21 cellular contexts compared by ENCODE assay signal in the genomic region with DNA sequence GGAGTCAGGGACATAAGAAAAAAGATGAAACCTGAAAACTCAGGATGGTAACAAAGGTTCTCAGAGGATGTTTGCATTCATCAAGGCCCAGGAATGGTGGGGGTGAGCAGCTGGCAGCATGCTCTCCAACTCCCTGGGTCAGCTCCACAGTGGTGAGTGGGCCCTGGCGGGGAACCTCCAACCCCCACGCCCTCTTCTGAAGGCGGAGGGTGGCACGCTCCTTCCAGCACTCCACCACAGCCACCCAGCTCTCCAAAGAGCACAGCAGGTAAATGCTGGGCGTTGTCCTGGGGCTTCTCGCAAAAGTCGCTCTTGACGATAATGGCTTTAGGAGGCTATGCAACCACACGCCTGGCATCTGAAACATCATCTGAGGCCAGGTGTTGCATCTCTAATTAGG.
DNase-seq lines count a peak whose midpoint lies in the region; ATAC-seq and TF ChIP-seq lines count a peak whose summit lies in the region.
"Had no signal": no experiment of that assay in that cellular context is flagged by ENCODE, and none has a peak within 500 bp of the region (broad histone marks: within the 10 kb centered on the region; RNA-seq: fewer than 3 reads in every experiment).

No MANE protein-coding gene starts in this region.

- H3K9me3 ChIP-seq in HEK293 (ENCODE audit: control insufficient read depth, insufficient read depth, low read depth, low read length) (no peaks in the 10 kb centered on the region), T-helper 17 cell (ENCODE audit: control insufficient read depth, low read length, poor library complexity, severe bottlenecking) (no peaks in the 10 kb centered on the region), testis (no peaks in the 10 kb centered on the region)
- H3K9me3 ChIP-seq: A549, Caco-2, HAP-1, Peyer's patch, SJCRH30 had no signal

- H3K36me3 Mint-ChIP-seq in glutamatergic neuron (ENCODE audit: unreplicated experiment): no peaks in the 10 kb centered on the region
- H3K36me3 Mint-ChIP-seq in T-helper 17 cell (ENCODE audit: low read depth): peaks cover 3% of the 10 kb centered on the region
- H3K36me3 Mint-ChIP-seq: T-cell had no signal

- TF ChIP-seq CTCF in HEK293 (tag by site-specific recombination; IDR thresholded peaks at IDR 0.05) (no peak), glutamatergic neuron (IDR thresholded peaks at IDR 0.05; ENCODE audit: partially characterized antibody, unreplicated experiment) (no peak), testis (IDR thresholded peaks at IDR 0.05) (no peak)

- H3K27me3 Mint-ChIP-seq in glutamatergic neuron (ENCODE audit: unreplicated experiment) (peaks cover 22% of the 10 kb centered on the region), T-helper 17 cell (peaks cover 15% of the 10 kb centered on the region)

- H3K36me3 ChIP-seq in HEK293 (ENCODE audit: control insufficient read depth in 2 of 2, insufficient read depth in 1 of 2, low read length in 2 of 2): no peaks in the 10 kb centered on the region
- no peaks in the 10 kb centered on the region for H3K36me3 ChIP-seq in testis (ENCODE audit: low read depth, missing control alignments)
- H3K36me3 ChIP-seq: HAP-1, Peyer's patch, SJCRH30 had no signal

- H3K9me3 Mint-ChIP-seq in glutamatergic neuron (ENCODE audit: unreplicated experiment): peaks cover 42% of the 10 kb centered on the region
- H3K9me3 Mint-ChIP-seq: GM23338, T-cell had no signal

- H3K4me1 ChIP-seq in HEK293 (ENCODE audit: control insufficient read depth, insufficient read depth, low read length): no peaks in the 10 kb centered on the region
- no peaks in the 10 kb centered on the region for H3K4me1 ChIP-seq in testis
- H3K4me1 ChIP-seq: Caco-2 had no signal

- intact Hi-C loops in testis (cut with DNase I; ENCODE audit: low total_unique reads): no loop called here

- peak overlapping the region; percentile 97 for H3K27ac Mint-ChIP-seq in glutamatergic neuron (ENCODE audit: unreplicated experiment)
- no peak overlapping the region for H3K27ac Mint-ChIP-seq in T-helper 17 cell
- H3K27ac Mint-ChIP-seq: B cell, GM23338, T-cell had no signal

- H3K4me3 Mint-ChIP-seq in glutamatergic neuron (ENCODE audit: unreplicated experiment) (peak overlapping the region; percentile 81), T-helper 17 cell (no peak overlapping the region)
- H3K4me3 Mint-ChIP-seq: B cell, GM23338, T-cell had no signal

- peaks cover 74% of the 10 kb centered on the region for H3K4me1 Mint-ChIP-seq in glutamatergic neuron (ENCODE audit: low read depth, unreplicated experiment)
- H3K4me1 Mint-ChIP-seq in T-helper 17 cell: no peaks in the 10 kb centered on the region
- H3K4me1 Mint-ChIP-seq: B cell, T-cell had no signal

- no peak overlapping the region for H3K27ac ChIP-seq in HEK293 (ENCODE audit: extremely low read depth, low read depth, low read length)
- H3K27ac ChIP-seq in testis: no peak overlapping the region
- H3K27ac ChIP-seq: A549, Peyer's patch, SJCRH30 had no signal

- TF ChIP-seq POLR2A in testis (IDR thresholded peaks at IDR 0.05): no peak

- H3K4me3 ChIP-seq in HEK293 (ENCODE audit: low read depth, low read length) (no peak overlapping the region), testis (no peak overlapping the region)
- H3K4me3 ChIP-seq: A549, GM23338, HAP-1, Peyer's patch, SJCRH30 had no signal

- CTCF ChIA-PET in HEK293 (lab: Yijun Ruan, JAX): interaction anchor here (1.0 kb wide), 1 partner anchor 9 kb away, joined by 5 read pairs; no protein-coding TSS in a partner anchor

- 92 to 99% methylated on average over 7 to 9 of the region's 9 CpGs for whole genome bisulfite sequencing in testis, 2 donors

- H3K27me3 ChIP-seq in testis: no peaks in the 10 kb centered on the region
- H3K27me3 ChIP-seq: Peyer's patch, SJCRH30 had no signal

- no peak for ATAC-seq in T-helper 17 cell
- ATAC-seq: A549, GM23338, T-cell had no signal

- POLR2A ChIA-PET in HEK293 (lab: Yijun Ruan, JAX): interaction anchor here (1.0 kb wide), 1 partner anchor 1360 kb away, joined by 3 read pairs; no protein-coding TSS in a partner anchor

- DNase-seq in COR-L47 (lab: John Stamatoyannopoulos, UW) (peak; percentile 82), NCI-H2171 (lab: John Stamatoyannopoulos, UW) (peak; percentile 94), glutamatergic neuron (no peak), SHP77 (lab: John Stamatoyannopoulos, UW) (no peak), T-helper 17 cell (no peak), testis (no peak)
- DNase-seq: Caco-2, DMS153, KBM-7, MM.1S, NCI-H1048, NCI-H1930, NCI-H526 treated with DMSO at 0.1 percent for 48 hours, Peyer's patch, SJCRH30, T-cell had no signal

TF ChIP-seq in HEK293, 187 proteins besides CTCF, POLR2A, EP300 and RAD21:
- TF ChIP-seq ZNF600 (tag by site-specific recombination; IDR thresholded peaks at IDR 0.05) (no peak), OSR2 (tag by site-specific recombination; IDR thresholded peaks at IDR 0.05) (no peak), ZSCAN18 (tag by site-specific recombination; IDR thresholded peaks at IDR 0.05) (no peak), ZNF792 (tag by site-specific recombination; IDR thresholded peaks at IDR 0.05) (no peak), ZIC2 (tag by site-specific recombination; IDR thresholded peaks at IDR 0.05) (peak; percentile 68), ZNF521 (tag by site-specific recombination; IDR thresholded peaks at IDR 0.05) (no peak), ZNF610 (tag by site-specific recombination; IDR thresholded peaks at IDR 0.05; ENCODE audit: borderline replicate concordance) (no peak), ZNF664 (tag by site-specific recombination; IDR thresholded peaks at IDR 0.05) (no peak), ZFHX2 (tag by site-specific recombination; conservative IDR thresholded peaks at IDR 0.05) (peak; percentile 63), ZNF560 (tag by site-specific recombination; IDR thresholded peaks at IDR 0.05; ENCODE audit: borderline replicate concordance) (no peak), ZNF777 (tag by site-specific recombination; IDR thresholded peaks at IDR 0.05; ENCODE audit: borderline replicate concordance) (no peak), ZNF132 (tag by site-specific recombination; IDR thresholded peaks at IDR 0.05; ENCODE audit: borderline replicate concordance) (no peak), KLF1 (tag by site-specific recombination; IDR thresholded peaks at IDR 0.05) (peak; percentile 77), ZNF169 (tag by site-specific recombination; IDR thresholded peaks at IDR 0.05) (no peak), ZNF623 (tag by site-specific recombination; IDR thresholded peaks at IDR 0.05) (no peak), EGR2 (tag by site-specific recombination; IDR thresholded peaks at IDR 0.05; ENCODE audit: low read depth) (0 out of 2 replicates have a peak, but pooled peaks have one; percentile 39), ZBTB21 (tag by site-specific recombination; IDR thresholded peaks at IDR 0.05) (no peak), ZNF311 (tag by site-specific recombination; IDR thresholded peaks at IDR 0.05; ENCODE audit: borderline replicate concordance) (no peak), GLI2 (tag by site-specific recombination; IDR thresholded peaks at IDR 0.05; ENCODE audit: borderline replicate concordance, low read depth) (no peak)
- TF ChIP-seq, protein P1, sequence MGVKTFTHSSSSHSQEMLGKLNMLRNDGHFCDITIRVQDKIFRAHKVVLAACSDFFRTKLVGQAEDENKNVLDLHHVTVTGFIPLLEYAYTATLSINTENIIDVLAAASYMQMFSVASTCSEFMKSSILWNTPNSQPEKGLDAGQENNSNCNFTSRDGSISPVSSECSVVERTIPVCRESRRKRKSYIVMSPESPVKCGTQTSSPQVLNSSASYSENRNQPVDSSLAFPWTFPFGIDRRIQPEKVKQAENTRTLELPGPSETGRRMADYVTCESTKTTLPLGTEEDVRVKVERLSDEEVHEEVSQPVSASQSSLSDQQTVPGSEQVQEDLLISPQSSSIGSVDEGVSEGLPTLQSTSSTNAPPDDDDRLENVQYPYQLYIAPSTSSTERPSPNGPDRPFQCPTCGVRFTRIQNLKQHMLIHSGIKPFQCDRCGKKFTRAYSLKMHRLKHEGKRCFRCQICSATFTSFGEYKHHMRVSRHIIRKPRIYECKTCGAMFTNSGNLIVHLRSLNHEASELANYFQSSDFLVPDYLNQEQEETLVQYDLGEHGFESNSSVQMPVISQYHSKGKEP (tag by site-specific recombination; IDR thresholded peaks at IDR 0.05): no peak
- TF ChIP-seq, protein P2, sequence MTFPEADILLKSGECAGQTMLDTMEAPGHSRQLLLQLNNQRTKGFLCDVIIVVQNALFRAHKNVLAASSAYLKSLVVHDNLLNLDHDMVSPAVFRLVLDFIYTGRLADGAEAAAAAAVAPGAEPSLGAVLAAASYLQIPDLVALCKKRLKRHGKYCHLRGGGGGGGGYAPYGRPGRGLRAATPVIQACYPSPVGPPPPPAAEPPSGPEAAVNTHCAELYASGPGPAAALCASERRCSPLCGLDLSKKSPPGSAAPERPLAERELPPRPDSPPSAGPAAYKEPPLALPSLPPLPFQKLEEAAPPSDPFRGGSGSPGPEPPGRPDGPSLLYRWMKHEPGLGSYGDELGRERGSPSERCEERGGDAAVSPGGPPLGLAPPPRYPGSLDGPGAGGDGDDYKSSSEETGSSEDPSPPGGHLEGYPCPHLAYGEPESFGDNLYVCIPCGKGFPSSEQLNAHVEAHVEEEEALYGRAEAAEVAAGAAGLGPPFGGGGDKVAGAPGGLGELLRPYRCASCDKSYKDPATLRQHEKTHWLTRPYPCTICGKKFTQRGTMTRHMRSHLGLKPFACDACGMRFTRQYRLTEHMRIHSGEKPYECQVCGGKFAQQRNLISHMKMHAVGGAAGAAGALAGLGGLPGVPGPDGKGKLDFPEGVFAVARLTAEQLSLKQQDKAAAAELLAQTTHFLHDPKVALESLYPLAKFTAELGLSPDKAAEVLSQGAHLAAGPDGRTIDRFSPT (tag by site-specific recombination; IDR thresholded peaks at IDR 0.05): no peak

Comparison
In these comparisons a context has a peak if more than half of its experiments do, and no peak if none do; other contexts are left out.
1. DNase-seq: peak in COR-L47 (single experiment) and NCI-H2171 (single experiment); none in glutamatergic neuron (single experiment), SHP77 (0 of 2), T-helper 17 cell (0 of 3) and testis (single experiment).